ENCODE assay signal across 8 cellular contexts in the genomic region with DNA sequence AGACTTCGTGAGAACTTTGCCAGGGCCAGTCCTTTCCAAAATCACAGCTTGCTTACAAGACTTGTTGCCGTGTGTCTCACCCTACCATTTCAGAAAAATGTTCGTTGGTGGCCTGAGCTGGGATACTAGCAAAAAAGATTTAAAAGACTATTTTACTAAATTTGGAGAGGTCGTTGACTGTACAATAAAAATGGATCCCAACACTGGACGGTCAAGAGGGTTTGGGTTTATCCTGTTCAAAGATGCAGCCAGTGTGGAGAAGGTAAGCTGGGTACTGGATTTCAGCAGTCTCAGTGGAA. TPM values are rescaled to one million over a fixed set of nuclear protein-coding genes. Genes with fewer than 3 reads are reported as not detected.
DNase-seq lines count a peak whose midpoint lies in the region; ATAC-seq and TF ChIP-seq lines count a peak whose summit lies in the region.

No MANE protein-coding gene starts in this region.

- peak overlapping the region; percentile 67 for H3K4me3 Mint-ChIP-seq in mesothelial cell of epicardium

- peaks cover 25% of the 10 kb centered on the region for H3K36me3 Mint-ChIP-seq in mesothelial cell of epicardium

- TF ChIP-seq CTCF in heart right ventricle (IDR thresholded peaks at IDR 0.05) (no peak), mammary epithelial cell (conservative IDR thresholded peaks at IDR 0.05 in 1 of 2, IDR thresholded peaks at IDR 0.05 in 1 of 2; ENCODE audit: extremely low read depth in 1 of 2, insufficient read depth in 1 of 2, low read depth in 1 of 2, low read length in 2 of 2) (no peak), mesothelial cell of epicardium (IDR thresholded peaks at IDR 0.05; ENCODE audit: unreplicated experiment) (no peak), uterus (IDR thresholded peaks at IDR 0.05) (no peak)

- H3K9me3 ChIP-seq in heart right ventricle = no peaks in the 10 kb centered on the region
- no peaks in the 10 kb centered on the region for H3K9me3 ChIP-seq in mammary epithelial cell (replicated peaks; ENCODE audit: insufficient read depth, low read length)
- H3K9me3 ChIP-seq in uterus = no peaks in the 10 kb centered on the region

- peaks cover 66% of the 10 kb centered on the region for H3K79me2 ChIP-seq in mammary epithelial cell (ENCODE audit: insufficient read depth, low read length)

- peaks cover 13 to 40% (median 30%) of the 10 kb centered on the region in 9 donors for H3K4me1 ChIP-seq in heart right ventricle
- peaks cover 30% of the 10 kb centered on the region for H3K4me1 ChIP-seq in mammary epithelial cell (ENCODE audit: insufficient read depth, low read length)
- peaks cover 6 to 12% of the 10 kb centered on the region in 2 donors for H3K4me1 ChIP-seq in uterus

- H3K4me3 ChIP-seq in heart right ventricle (peak overlapping the region; percentile 70 to 100 (median 85)), mammary epithelial cell (replicated peaks in 1 of 3; ENCODE audit: insufficient read depth in 1 of 3, low read depth in 2 of 3, low read length in 3 of 3) (peak overlapping the region; percentile 63 to 87 (median 86)), uterus (peak overlapping the region; percentile 52 to 100)

- CTCF ChIA-PET in mammary epithelial cell (lab: Charles Lee; ENCODE audit: low non-redundant PET) = no interaction called here

- H3K36me3 ChIP-seq in heart right ventricle = peaks cover 0 to 53% (median 32%) of the 10 kb centered on the region in 9 donors
- peaks cover 42% of the 10 kb centered on the region for H3K36me3 ChIP-seq in mammary epithelial cell (ENCODE audit: insufficient read depth, low read length)
- no peaks in the 10 kb centered on the region for H3K36me3 ChIP-seq in uterus

- H3K4me1 Mint-ChIP-seq in mesothelial cell of epicardium = peaks cover 35% of the 10 kb centered on the region

- H3K9me3 Mint-ChIP-seq in mesothelial cell of epicardium = no peaks in the 10 kb centered on the region

- no peaks in the 10 kb centered on the region for H3K27me3 ChIP-seq in heart right ventricle
- H3K27me3 ChIP-seq in mammary epithelial cell (ENCODE audit: insufficient read depth, low read length) = no peaks in the 10 kb centered on the region
- no peaks in the 10 kb centered on the region for H3K27me3 ChIP-seq in uterus

- dilution Hi-C loops in mammary epithelial cell (cut with HindIII; ENCODE audit: low sequenced_read_pairs) = no loop called here

- H2AFZ ChIP-seq in mammary epithelial cell (ENCODE audit: low read depth, low read length) = no peak overlapping the region

- peaks cover 23% of the 10 kb centered on the region for H4K20me1 ChIP-seq in mammary epithelial cell (ENCODE audit: insufficient read depth, low read length)

- BruUV-seq in mammary epithelial cell (replicated peaks; lab: Mats Ljungman, UMichigan) = no TSS peak

- H3K27me3 Mint-ChIP-seq in mesothelial cell of epicardium (ENCODE audit: low read depth) = peaks cover 2% of the 10 kb centered on the region

- in situ Hi-C loops in mammary epithelial cell (cut with MboI; ENCODE audit: low sequenced_read_pairs in 2 of 2) = no loop called here

- H3K27ac ChIP-seq in heart right ventricle (peak overlapping the region in 9 of 10 donors; percentile 88 to 98 (median 95)), mammary epithelial cell (ENCODE audit: insufficient read depth, low read depth, low read length) (peak overlapping the region; percentile 69), uterus (peak overlapping the region; percentile 67 to 97)

- TF ChIP-seq POLR2A in uterus (IDR thresholded peaks at IDR 0.05) = no peak

- H3K27ac Mint-ChIP-seq in mesothelial cell of epicardium = peak overlapping the region; percentile 68

- H3K4me2 ChIP-seq in mammary epithelial cell (ENCODE audit: insufficient read depth, low read depth, low read length) = peak overlapping the region; percentile 97

- peak overlapping the region; percentile 76 for H3K9ac ChIP-seq in mammary epithelial cell (ENCODE audit: insufficient read depth, low read length)

- ATAC-seq in heart right ventricle = no peak
- ATAC-seq in left ventricle myocardium superior = no peak
- no peak for ATAC-seq in GM18868 (IDR thresholded peaks at IDR 0.05; ENCODE audit: unreplicated experiment)

- intact Hi-C loops in heart right ventricle (cut with DNase I) = loop anchor here in 2 of 10 donors (2.0 kb wide), 2 partner anchors 25 to 27 kb away; a partner anchor contains a TSS
- intact Hi-C loops in left ventricle myocardium superior (cut with micrococcal nuclease) = no loop called here
- intact Hi-C loops in mammary epithelial cell (cut with micrococcal nuclease) = no loop called here
- intact Hi-C loops in uterus (cut with DNase I; ENCODE audit: low total_unique reads) = no loop called here

- WGBS in heart right ventricle, 2 donors = 10 to 13% methylated on average over 5 of the region's 5 CpGs
- 8% methylated on average over 5 of the region's 5 CpGs for WGBS in mammary epithelial cell (ENCODE audit: low coverage, missing lambda C conversion rate)

- DNase-seq in heart right ventricle (no peak), left ventricle myocardium superior (no peak), mammary epithelial cell (no peak), mesothelial cell of epicardium (ENCODE audit: low spot score in 2 of 2, unreplicated experiment in 2 of 2) (no peak), uterus (no peak), OCI-M2 (lab: John Stamatoyannopoulos, UW; ENCODE audit: unreplicated experiment) (no peak)
- no peak for DNase-seq in stimulated activated CD4-positive, alpha-beta T cell treated with anti-CD3 and anti-CD28 coated beads, Interleukin-4, amount 100 ng/mL, for 4 hours

RNA-seq across cellular contexts. Expression of a gene that starts 1.4 kb away (rescaled TPM):
- total RNA-seq in heart right ventricle (100 to 1,000 TPM in 2 of 10 donors, 10 to 100 TPM in 8; 70.8 to 132 (median 81.4) TPM), left ventricle myocardium superior (82.8 TPM), mammary epithelial cell (100 to 1,000 TPM in 1 of 2 donors, 10 to 100 TPM in 1; 68.8 to 243 TPM), mesothelial cell of epicardium (198 to 209 TPM (median 204 TPM) in 3 replicates), uterus (100 to 1,000 TPM in 1 of 4 donors, 10 to 100 TPM in 3; 45.1 to 112 (median 73.4) TPM)
- polyA plus RNA-seq in heart right ventricle (100 to 1,000 TPM in 1 of 2 donors, 10 to 100 TPM in 1; 84.6 to 140 TPM), mammary epithelial cell (158 TPM)
- 162 TPM for polyA minus RNA-seq in mammary epithelial cell

RNA-seq across cellular contexts. Expression of a gene that starts 18.5 kb away (rescaled TPM):
- total RNA-seq in heart right ventricle = not detected
- not detected for polyA plus RNA-seq in heart right ventricle
- total RNA-seq in left ventricle myocardium superior = not detected
- not detected for total RNA-seq in mammary epithelial cell
- not detected for polyA plus RNA-seq in mammary epithelial cell
- not detected for polyA minus RNA-seq in mammary epithelial cell
- not detected in 3 replicates for total RNA-seq in mesothelial cell of epicardium
- not detected for total RNA-seq in uterus

RNA-seq across cellular contexts. Expression of a gene that starts 26.9 kb away (rescaled TPM):
- total RNA-seq in heart right ventricle (10 to 100 TPM; 30.5 to 50.6 (median 37.3) TPM), left ventricle myocardium superior (40.7 TPM), mammary epithelial cell (10 to 100 TPM; 14.8 to 25.2 TPM), mesothelial cell of epicardium (128 to 137 TPM (median 137 TPM) in 3 replicates), uterus (100 to 1,000 TPM in 2 of 4 donors, 10 to 100 TPM in 2; 41.5 to 129 (median 89.9) TPM)
- polyA plus RNA-seq in heart right ventricle (10 to 100 TPM; 24.8 to 59.8 TPM), mammary epithelial cell (9.6 TPM)
- polyA minus RNA-seq in mammary epithelial cell = 12.2 TPM

RNA-seq across cellular contexts. Expression of a gene that starts 52.0 kb away (rescaled TPM):
- total RNA-seq in heart right ventricle (10 to 100 TPM; 66.7 to 95.8 (median 74.5) TPM), left ventricle myocardium superior (74.5 TPM), mammary epithelial cell (100 to 1,000 TPM in 1 of 2 donors, 10 to 100 TPM in 1; 72.8 to 152 TPM), mesothelial cell of epicardium (112 to 120 TPM (median 116 TPM) in 3 replicates), uterus (100 to 1,000 TPM in 3 of 4 donors, 10 to 100 TPM in 1; 83.4 to 180 (median 147) TPM)
- polyA plus RNA-seq in heart right ventricle (100 to 1,000 TPM in 1 of 2 donors, 10 to 100 TPM in 1; 59.8 to 272 TPM), mammary epithelial cell (213 TPM)
- 91.2 TPM for polyA minus RNA-seq in mammary epithelial cell
